7 cellular contexts compared by ENCODE assay signal in genomic region chr9:72305102-72305546, GRCh38. TPM values are rescaled to one million over a fixed set of nuclear protein-coding genes. Genes with fewer than 3 reads are reported as not detected.
DNase-seq lines count a peak whose midpoint lies in the region; ATAC-seq, FAIRE-seq and TF ChIP-seq lines count a peak whose summit lies in the region.

No MANE protein-coding gene starts in this region.

- ATAC-seq in GM18508 (IDR thresholded peaks at IDR 0.05; ENCODE audit: insufficient read depth, unreplicated experiment): peak; percentile 67
- ATAC-seq in HG02588 (IDR thresholded peaks at IDR 0.05; ENCODE audit: unreplicated experiment): peak; percentile 79

- no peaks in the 10 kb centered on the region for H3K36me3 Mint-ChIP-seq in stimulated activated naive CD8-positive, alpha-beta T cell treated with anti-CD3 and anti-CD28 coated beads, Interleukin-15, Interleukin-2, amounts not matched to agents 100 ng/mL and 50 ng/mL, for 24 hours (ENCODE audit: low read depth)

- H3K4me3 Mint-ChIP-seq in stimulated activated naive CD8-positive, alpha-beta T cell treated with anti-CD3 and anti-CD28 coated beads, Interleukin-15, Interleukin-2, amounts not matched to agents 100 ng/mL and 50 ng/mL, for 24 hours: peak overlapping the region; percentile 48

- H3K36me3 ChIP-seq in kidney (ENCODE audit: control insufficient read depth in 1 of 2, insufficient read depth in 2 of 2, low read length in 2 of 2): no peaks in the 10 kb centered on the region

- no peak for TF ChIP-seq CTCF in kidney (IDR thresholded peaks at IDR 0.05; ENCODE audit: borderline replicate concordance, extremely low read depth, insufficient read depth)

- H3K27ac Mint-ChIP-seq in stimulated activated naive CD8-positive, alpha-beta T cell treated with anti-CD3 and anti-CD28 coated beads, Interleukin-15, Interleukin-2, amounts not matched to agents 100 ng/mL and 50 ng/mL, for 24 hours: peak overlapping the region; percentile 75

- no peaks in the 10 kb centered on the region for H3K27me3 Mint-ChIP-seq in stimulated activated naive CD8-positive, alpha-beta T cell treated with anti-CD3 and anti-CD28 coated beads, Interleukin-15, Interleukin-2, amounts not matched to agents 100 ng/mL and 50 ng/mL, for 24 hours

- DNase-seq in NCI-H82 treated with DMSO at 0.1 percent for 48 hours (lab: John Stamatoyannopoulos, UW; ENCODE audit: unreplicated experiment) (peak; percentile 46), caudate nucleus (lab: John Stamatoyannopoulos, UW) (peak in 26 of 61 donors; percentile 2 to 31 (median 16)), kidney (peak; percentile 94)
- no peak for DNase-seq in effector CD4-positive, alpha-beta T cell

- H3K9me3 Mint-ChIP-seq in stimulated activated naive CD8-positive, alpha-beta T cell treated with anti-CD3 and anti-CD28 coated beads, Interleukin-15, Interleukin-2, amounts not matched to agents 100 ng/mL and 50 ng/mL, for 24 hours: no peaks in the 10 kb centered on the region

- no peaks in the 10 kb centered on the region for H3K9me3 ChIP-seq in kidney (ENCODE audit: control insufficient read depth in 1 of 2, low read length in 2 of 2)

- H3K9ac ChIP-seq in kidney (ENCODE audit: low read length in 2 of 2): peak overlapping the region in 1 of 2 donors; percentile 44

- peaks cover 4 to 6% of the 10 kb centered on the region in 2 donors for H3K4me1 ChIP-seq in kidney (ENCODE audit: control insufficient read depth in 1 of 2, insufficient read depth in 1 of 2, low read depth in 1 of 2, low read length in 2 of 2)

- peak overlapping the region; percentile 78 for H3K27ac ChIP-seq in caudate nucleus (ENCODE audit: low read depth, low read length)
- peak overlapping the region; percentile 22 to 61 for H3K27ac ChIP-seq in kidney (ENCODE audit: low read depth in 2 of 2, low read length in 2 of 2)

- H3K4me1 Mint-ChIP-seq in stimulated activated naive CD8-positive, alpha-beta T cell treated with anti-CD3 and anti-CD28 coated beads, Interleukin-15, Interleukin-2, amounts not matched to agents 100 ng/mL and 50 ng/mL, for 24 hours (ENCODE audit: low read depth): peaks cover 44% of the 10 kb centered on the region

- peak overlapping the region; percentile 42 to 45 for H3K4me3 ChIP-seq in kidney (ENCODE audit: low read length in 2 of 2)

- FAIRE-seq in kidney (lab: Jason Lieb, UNC): no peak

- intact Hi-C loops in kidney (cut with DNase I): no loop called here

RNA-seq across cellular contexts. Expression of gene ZFAND5, which starts 59.9 kb away (rescaled TPM):
- total RNA-seq in kidney: 218 TPM
- 88.8 TPM for polyA plus RNA-seq in kidney (ENCODE audit: insufficient read depth, low read depth, low replicate concordance)
